ENCODE assay signal across 14 cellular contexts in genomic region chr6:91298543-91299145, GRCh38.
"Had no signal": no experiment of that assay in that cellular context is flagged by ENCODE, and none has a peak within 500 bp of the region (broad histone marks: within the 10 kb centered on the region; RNA-seq: fewer than 3 reads in every experiment).

No MANE protein-coding gene starts in this region.

- H3K36me3 Mint-ChIP-seq: activated CD4-positive, alpha-beta memory T cell treated with anti-CD3 and anti-CD28 coated beads for 36 hours; activated naive CD4-positive, alpha-beta T cell treated with anti-CD3 and anti-CD28 coated beads, Interleukin-2, amount 50 U/mL, for 72 hours had no signal

- H3K9me3 ChIP-seq: gastroesophageal sphincter had no signal

- DNase-seq: activated CD4-positive, alpha-beta memory T cell treated with anti-CD3 and anti-CD28 coated beads for 36 hours; activated effector memory CD4-positive, alpha-beta T cell treated with anti-CD3 and anti-CD28 coated beads, Interleukin-2, amount 50 U/mL, for 16 hours; activated T-cell treated with anti-CD3 and anti-CD28 coated beads, Interleukin-2, amount 50 U/mL, for 24 hours; cerebellar nuclear complex; dermis blood vessel endothelial cell; erythroblast; midbrain; spleen; stimulated activated naive CD8-positive, alpha-beta T cell treated with anti-CD3 and anti-CD28 coated beads, Interleukin-15, amount 100 ng/mL, for 72 hours had no signal

- H3K4me3 Mint-ChIP-seq: activated CD4-positive, alpha-beta memory T cell treated with anti-CD3 and anti-CD28 coated beads for 36 hours; activated T-cell treated with anti-CD3 and anti-CD28 coated beads, Interleukin-2, amount 50 U/mL, for 24 hours; stimulated activated naive CD8-positive, alpha-beta T cell treated with anti-CD3 and anti-CD28 coated beads, Interleukin-15, amount 100 ng/mL, for 72 hours had no signal

- H3K9me3 Mint-ChIP-seq: activated CD4-positive, alpha-beta memory T cell treated with anti-CD3 and anti-CD28 coated beads for 36 hours; activated naive CD4-positive, alpha-beta T cell treated with anti-CD3 and anti-CD28 coated beads, Interleukin-2, amount 50 U/mL, for 72 hours; stimulated activated naive CD8-positive, alpha-beta T cell treated with anti-CD3 and anti-CD28 coated beads, Interleukin-15, amount 100 ng/mL, for 72 hours had no signal

- H3K36me3 ChIP-seq: brain microvascular endothelial cell, gastroesophageal sphincter, heart right ventricle, spleen had no signal

- H3K27me3 ChIP-seq: brain microvascular endothelial cell, gastroesophageal sphincter, heart right ventricle, spleen had no signal

- H3K4me1 Mint-ChIP-seq: stimulated activated naive CD8-positive, alpha-beta T cell treated with anti-CD3 and anti-CD28 coated beads, Interleukin-15, amount 100 ng/mL, for 72 hours had no signal

- H3K27me3 Mint-ChIP-seq: activated CD4-positive, alpha-beta memory T cell treated with anti-CD3 and anti-CD28 coated beads for 36 hours; activated T-cell treated with anti-CD3 and anti-CD28 coated beads, Interleukin-2, amount 50 U/mL, for 24 hours; stimulated activated naive CD8-positive, alpha-beta T cell treated with anti-CD3 and anti-CD28 coated beads, Interleukin-15, amount 100 ng/mL, for 72 hours had no signal

- H3K4me3 ChIP-seq: gastroesophageal sphincter, heart right ventricle, spleen had no signal

- ATAC-seq: activated naive CD4-positive, alpha-beta T cell treated with anti-CD3 and anti-CD28 coated beads, Interleukin-2, amount 50 U/mL, for 72 hours; stimulated activated naive CD8-positive, alpha-beta T cell treated with anti-CD3 and anti-CD28 coated beads, Interleukin-15, amount 100 ng/mL, for 72 hours had no signal

- H3K27ac Mint-ChIP-seq: activated CD4-positive, alpha-beta memory T cell treated with anti-CD3 and anti-CD28 coated beads for 36 hours; activated naive CD4-positive, alpha-beta T cell treated with anti-CD3 and anti-CD28 coated beads, Interleukin-2, amount 50 U/mL, for 72 hours; activated T-cell treated with anti-CD3 and anti-CD28 coated beads, Interleukin-2, amount 50 U/mL, for 24 hours; stimulated activated naive CD8-positive, alpha-beta T cell treated with anti-CD3 and anti-CD28 coated beads, Interleukin-15, amount 100 ng/mL, for 72 hours had no signal

- H3K4me1 ChIP-seq: gastroesophageal sphincter, heart right ventricle, spleen had no signal

- H3K27ac ChIP-seq: spleen, VCaP had no signal
